Comparison of ENCODE assay signal across 1 cellular context in genomic region chr11:110069158-110069737, GRCh38.
TF ChIP-seq lines count a peak whose summit lies in the region.

No MANE protein-coding gene starts in this region.

TF ChIP-seq in K562, 482 proteins besides CTCF, POLR2A, EP300 and RAD21 (continued from another document and continues in another):
- no peak for TF ChIP-seq SIX5 (IDR thresholded peaks at IDR 0.05; ENCODE audit: borderline replicate concordance in 1 of 2, insufficient read depth in 1 of 2, low read depth in 1 of 2, low read length in 2 of 2)
- no peak for TF ChIP-seq ZNF717 (CRISPR knock-in tag; IDR thresholded peaks at IDR 0.05)
- no peak for TF ChIP-seq TBP (optimal IDR thresholded peaks at IDR 0.05; ENCODE audit: low read depth, low read length)
- TF ChIP-seq, protein P1, sequence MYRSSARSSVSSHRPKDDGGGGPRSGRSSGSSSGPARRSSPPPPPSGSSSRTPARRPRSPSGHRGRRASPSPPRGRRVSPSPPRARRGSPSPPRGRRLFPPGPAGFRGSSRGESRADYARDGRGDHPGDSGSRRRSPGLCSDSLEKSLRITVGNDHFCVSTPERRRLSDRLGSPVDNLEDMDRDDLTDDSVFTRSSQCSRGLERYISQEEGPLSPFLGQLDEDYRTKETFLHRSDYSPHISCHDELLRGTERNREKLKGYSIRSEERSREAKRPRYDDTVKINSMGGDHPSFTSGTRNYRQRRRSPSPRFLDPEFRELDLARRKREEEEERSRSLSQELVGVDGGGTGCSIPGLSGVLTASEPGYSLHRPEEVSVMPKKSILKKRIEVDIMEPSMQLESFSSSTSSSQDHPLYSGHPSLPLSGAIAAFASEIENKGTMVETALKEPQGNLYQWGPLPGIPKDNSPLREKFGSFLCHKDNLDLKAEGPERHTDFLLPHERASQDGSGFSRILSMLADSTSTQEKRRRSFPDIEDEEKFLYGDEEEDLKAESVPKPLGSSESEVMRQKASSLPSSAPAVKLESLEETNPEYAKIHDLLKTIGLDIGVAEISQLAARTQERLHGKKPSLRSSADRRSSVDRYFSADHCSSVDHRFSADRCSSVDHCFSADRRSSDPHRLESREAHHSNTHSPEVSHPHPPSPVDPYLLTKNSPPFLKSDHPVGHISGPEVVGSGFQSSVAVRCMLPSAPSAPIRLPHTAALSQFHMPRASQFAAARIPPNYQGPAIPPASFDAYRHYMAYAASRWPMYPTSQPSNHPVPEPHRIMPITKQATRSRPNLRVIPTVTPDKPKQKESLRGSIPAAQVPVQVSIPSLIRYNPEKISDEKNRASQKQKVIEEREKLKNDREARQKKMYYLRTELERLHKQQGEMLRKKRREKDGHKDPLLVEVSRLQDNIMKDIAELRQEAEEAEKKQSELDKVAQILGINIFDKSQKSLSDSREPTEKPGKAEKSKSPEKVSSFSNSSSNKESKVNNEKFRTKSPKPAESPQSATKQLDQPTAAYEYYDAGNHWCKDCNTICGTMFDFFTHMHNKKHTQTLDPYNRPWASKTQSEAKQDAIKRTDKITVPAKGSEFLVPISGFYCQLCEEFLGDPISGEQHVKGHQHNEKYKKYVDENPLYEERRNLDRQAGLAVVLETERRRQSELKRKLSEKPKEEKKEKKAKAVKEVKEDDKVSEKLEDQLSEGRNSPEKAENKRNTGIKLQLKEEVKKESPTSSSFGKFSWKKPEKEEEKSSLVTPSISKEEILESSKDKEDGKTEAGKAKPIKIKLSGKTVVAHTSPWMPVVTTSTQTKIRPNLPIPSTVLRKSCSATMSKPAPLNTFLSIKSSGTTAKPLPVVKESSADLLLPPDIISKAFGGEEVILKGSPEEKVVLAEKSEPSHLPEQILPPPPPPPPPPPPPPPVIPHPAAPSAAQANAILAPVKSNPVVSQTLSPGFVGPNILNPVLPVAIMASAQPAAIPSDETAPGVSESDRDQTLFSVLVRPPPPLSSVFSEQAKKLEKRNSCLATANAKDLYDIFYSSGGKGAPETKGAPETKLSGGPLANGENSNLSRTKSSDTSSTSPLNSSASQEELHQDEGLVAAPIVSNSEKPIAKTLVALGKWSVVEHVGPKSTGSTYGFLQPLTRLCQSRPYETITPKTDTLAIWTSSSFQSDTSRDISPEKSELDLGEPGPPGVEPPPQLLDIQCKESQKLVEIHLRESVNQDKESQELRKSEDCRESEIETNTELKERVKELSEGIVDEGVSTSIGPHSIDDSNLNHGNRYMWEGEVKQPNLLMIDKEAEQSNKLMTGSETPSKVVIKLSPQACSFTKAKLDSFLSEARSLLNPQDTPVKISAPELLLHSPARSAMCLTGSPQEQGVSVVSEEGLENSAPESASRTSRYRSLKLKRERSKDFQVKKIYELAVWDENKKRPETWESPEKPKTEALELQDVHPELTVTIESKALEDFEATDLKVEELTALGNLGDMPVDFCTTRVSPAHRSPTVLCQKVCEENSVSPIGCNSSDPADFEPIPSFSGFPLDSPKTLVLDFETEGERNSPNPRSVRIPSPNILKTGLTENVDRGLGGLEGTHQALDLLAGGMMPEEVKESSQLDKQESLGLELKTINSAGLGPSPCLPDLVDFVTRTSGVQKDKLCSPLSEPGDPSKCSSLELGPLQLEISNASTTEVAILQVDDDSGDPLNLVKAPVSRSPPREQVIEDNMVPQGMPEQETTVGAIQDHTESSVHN (IDR thresholded peaks at IDR 0.05; ENCODE audit: borderline replicate concordance in 1 of 2, low read depth in 1 of 2): no peak
- no peak for TF ChIP-seq ZNF146 (CRISPR knock-in tag; IDR thresholded peaks at IDR 0.05; ENCODE audit: unreplicated experiment)
- TF ChIP-seq MCM3 (IDR thresholded peaks at IDR 0.05): no peak
- TF ChIP-seq ARID3A (IDR thresholded peaks at IDR 0.05; ENCODE audit: borderline replicate concordance, low read depth, low read length): no peak
- no peak for TF ChIP-seq HDAC3 (IDR thresholded peaks at IDR 0.05; ENCODE audit: borderline replicate concordance, partially characterized antibody)
- TF ChIP-seq MLLT1 (IDR thresholded peaks at IDR 0.05): no peak
- TF ChIP-seq FOXJ2 (tag; IDR thresholded peaks at IDR 0.05): no peak
- TF ChIP-seq RCOR1 (IDR thresholded peaks at IDR 0.05; ENCODE audit: borderline replicate concordance in 1 of 2, low read depth in 2 of 2, low read length in 2 of 2): no peak
- no peak for TF ChIP-seq NFXL1 (CRISPR knock-in tag; IDR thresholded peaks at IDR 0.05)
- TF ChIP-seq SMARCB1 (IDR thresholded peaks at IDR 0.05; ENCODE audit: insufficient read length, low read depth): no peak
- no peak for TF ChIP-seq SMARCA5 (IDR thresholded peaks at IDR 0.05)
- TF ChIP-seq GTF2F1 (IDR thresholded peaks at IDR 0.05; ENCODE audit: low read depth, low read length): no peak
- no peak for TF ChIP-seq ELF4 (CRISPR knock-in tag; IDR thresholded peaks at IDR 0.05)
- no peak for TF ChIP-seq SMAD1 (IDR thresholded peaks at IDR 0.05; ENCODE audit: low read depth, low read length, partially characterized antibody)
- peak; percentile 46 for TF ChIP-seq CREM (IDR thresholded peaks at IDR 0.05; ENCODE audit: low read depth)
- no peak for TF ChIP-seq POLR2AphosphoS2 (IDR thresholded peaks at IDR 0.05; ENCODE audit: low read length)
- TF ChIP-seq ZNF740 (CRISPR knock-in tag; IDR thresholded peaks at IDR 0.05): no peak
- TF ChIP-seq ZNF740 (tag; IDR thresholded peaks at IDR 0.05): no peak
- no peak for TF ChIP-seq TRIM24 (IDR thresholded peaks at IDR 0.05)
- TF ChIP-seq, protein P2, sequence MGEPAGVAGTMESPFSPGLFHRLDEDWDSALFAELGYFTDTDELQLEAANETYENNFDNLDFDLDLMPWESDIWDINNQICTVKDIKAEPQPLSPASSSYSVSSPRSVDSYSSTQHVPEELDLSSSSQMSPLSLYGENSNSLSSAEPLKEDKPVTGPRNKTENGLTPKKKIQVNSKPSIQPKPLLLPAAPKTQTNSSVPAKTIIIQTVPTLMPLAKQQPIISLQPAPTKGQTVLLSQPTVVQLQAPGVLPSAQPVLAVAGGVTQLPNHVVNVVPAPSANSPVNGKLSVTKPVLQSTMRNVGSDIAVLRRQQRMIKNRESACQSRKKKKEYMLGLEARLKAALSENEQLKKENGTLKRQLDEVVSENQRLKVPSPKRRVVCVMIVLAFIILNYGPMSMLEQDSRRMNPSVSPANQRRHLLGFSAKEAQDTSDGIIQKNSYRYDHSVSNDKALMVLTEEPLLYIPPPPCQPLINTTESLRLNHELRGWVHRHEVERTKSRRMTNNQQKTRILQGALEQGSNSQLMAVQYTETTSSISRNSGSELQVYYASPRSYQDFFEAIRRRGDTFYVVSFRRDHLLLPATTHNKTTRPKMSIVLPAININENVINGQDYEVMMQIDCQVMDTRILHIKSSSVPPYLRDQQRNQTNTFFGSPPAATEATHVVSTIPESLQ (CRISPR knock-in tag; IDR thresholded peaks at IDR 0.05): no peak
- no peak for TF ChIP-seq HSF4 (CRISPR knock-in tag; IDR thresholded peaks at IDR 0.05; ENCODE audit: borderline replicate concordance)
- no peak for TF ChIP-seq EZH2 (IDR thresholded peaks at IDR 0.05; ENCODE audit: borderline replicate concordance, low read depth, low read length)
- no peak for TF ChIP-seq GTF2B (IDR thresholded peaks at IDR 0.05; ENCODE audit: extremely low read depth, insufficient read length)
- no peak for TF ChIP-seq ZNF121 (CRISPR knock-in tag; conservative IDR thresholded peaks at IDR 0.05)
- no peak for TF ChIP-seq COPS2 (conservative IDR thresholded peaks at IDR 0.05)
- no peak for TF ChIP-seq IFI16 (CRISPR knock-in tag; IDR thresholded peaks at IDR 0.05)
- no peak for TF ChIP-seq CREB1 (IDR thresholded peaks at IDR 0.05)
- no peak for TF ChIP-seq CREB1 (CRISPR knock-in tag; IDR thresholded peaks at IDR 0.05)
- TF ChIP-seq MEF2A (IDR thresholded peaks at IDR 0.05; ENCODE audit: control insufficient read depth, low read depth, low read length): peak; percentile 44; the same call in 1 of the 2 replicates
- TF ChIP-seq DLX4 (CRISPR knock-in tag; IDR thresholded peaks at IDR 0.05): no peak
- no peak for TF ChIP-seq ARID2 (IDR thresholded peaks at IDR 0.05)
- no peak for TF ChIP-seq GTF3C2 (IDR thresholded peaks at IDR 0.05; ENCODE audit: borderline replicate concordance, extremely low read depth, insufficient read length)
- TF ChIP-seq ZNF232 (CRISPR knock-in tag; IDR thresholded peaks at IDR 0.05): no peak
- TF ChIP-seq ZNF589 (CRISPR knock-in tag; IDR thresholded peaks at IDR 0.05; ENCODE audit: low read depth): no peak; the same call in 1 of the 2 replicates
- peak; percentile 29; the same call in 1 of the 2 replicates for TF ChIP-seq ZNF175 (CRISPR knock-in tag; IDR thresholded peaks at IDR 0.05; ENCODE audit: low read depth)
- TF ChIP-seq, protein P3, sequence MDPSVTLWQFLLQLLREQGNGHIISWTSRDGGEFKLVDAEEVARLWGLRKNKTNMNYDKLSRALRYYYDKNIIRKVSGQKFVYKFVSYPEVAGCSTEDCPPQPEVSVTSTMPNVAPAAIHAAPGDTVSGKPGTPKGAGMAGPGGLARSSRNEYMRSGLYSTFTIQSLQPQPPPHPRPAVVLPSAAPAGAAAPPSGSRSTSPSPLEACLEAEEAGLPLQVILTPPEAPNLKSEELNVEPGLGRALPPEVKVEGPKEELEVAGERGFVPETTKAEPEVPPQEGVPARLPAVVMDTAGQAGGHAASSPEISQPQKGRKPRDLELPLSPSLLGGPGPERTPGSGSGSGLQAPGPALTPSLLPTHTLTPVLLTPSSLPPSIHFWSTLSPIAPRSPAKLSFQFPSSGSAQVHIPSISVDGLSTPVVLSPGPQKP (CRISPR knock-in tag; IDR thresholded peaks at IDR 0.05): no peak
